In genomic region chr12:54943292-54943691, GRCh38 we compare ENCODE assay signal across 5 cellular contexts. TPM values are rescaled to one million over a fixed set of nuclear protein-coding genes. Genes with fewer than 3 reads are reported as not detected.
"Had no signal": no experiment of that assay in that cellular context is flagged by ENCODE, and none has a peak within 500 bp of the region (broad histone marks: within the 10 kb centered on the region; RNA-seq: fewer than 3 reads in every experiment).

No MANE protein-coding gene starts in this region.

RNA-seq across cellular contexts. Expression of gene TESPA1, which starts 41.3 kb away (rescaled TPM):
- total RNA-seq: GM23248, GM23338, H7, H9, HFFc6 had no signal
- polyA plus RNA-seq: GM23248 had no signal
